In the genomic region with DNA sequence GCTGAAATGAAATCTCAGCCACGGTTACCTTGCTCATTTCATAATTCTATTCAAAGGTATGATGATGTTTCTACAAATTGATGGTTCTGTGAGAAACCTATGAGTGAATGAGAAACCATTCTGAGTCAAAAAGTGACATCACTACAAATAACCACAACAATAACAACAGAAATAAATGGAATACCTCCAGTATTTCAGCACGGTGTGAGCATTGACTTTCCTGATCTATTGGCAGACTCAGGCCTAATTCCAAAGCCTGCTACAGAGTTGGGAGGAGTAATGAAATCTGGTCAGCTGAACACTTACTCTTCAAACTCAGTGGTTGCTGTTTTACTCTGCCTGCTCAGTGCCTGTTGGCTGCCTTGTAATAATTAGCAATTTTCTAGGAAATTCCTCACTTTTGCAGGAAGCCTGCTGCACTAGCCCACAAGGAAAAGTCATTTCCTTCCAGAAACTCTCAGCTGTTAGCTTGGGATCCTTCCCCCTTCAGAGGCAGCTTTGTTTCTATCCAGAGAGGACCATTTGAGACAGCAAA, we compare ENCODE assay signal across 12 cellular contexts. TPM values are rescaled to one million over a fixed set of nuclear protein-coding genes. Genes with fewer than 3 reads are reported as not detected.
DNase-seq lines count a peak whose midpoint lies in the region; ATAC-seq and TF ChIP-seq lines count a peak whose summit lies in the region.
"Had no signal": no experiment of that assay in that cellular context is flagged by ENCODE, and none has a peak within 500 bp of the region (broad histone marks: within the 10 kb centered on the region; RNA-seq: fewer than 3 reads in every experiment).

No MANE protein-coding gene starts in this region.

- no peak for TF ChIP-seq CTCF in astrocyte of the cerebellum (IDR thresholded peaks at IDR 0.05; ENCODE audit: low read depth, low read length, missing control alignments)
- TF ChIP-seq CTCF in heart left ventricle (IDR thresholded peaks at IDR 0.05), result no peak

- no peak for TF ChIP-seq POLR2A in heart left ventricle (IDR thresholded peaks at IDR 0.05)

- 37 to 54% (median 47%) methylated on average over 2 of the region's 2 CpGs for WGBS in heart left ventricle, 4 donors

- DNase-seq in astrocyte of the cerebellum (ENCODE audit: low read depth), result peak; percentile 52
- peak in 2 of 5 donors; percentile 19 to 20 for DNase-seq in heart left ventricle
- DNase-seq: activated naive CD8-positive, alpha-beta T cell treated with anti-CD3 and anti-CD28 coated beads for 36 hours; Caco-2; KG1; NCI-H2171 treated with DMSO at 0.1 percent for 48 hours; retina had no signal

- intact Hi-C loops in heart left ventricle (cut with DNase I), result no loop called here

- in situ Hi-C loops in astrocyte of the cerebellum (cut with HindIII; ENCODE audit: low sequenced_read_pairs), result no loop called here

- no peak overlapping the region for H3K9ac ChIP-seq in skeletal muscle tissue (ENCODE audit: low read depth in 1 of 3, low read length in 3 of 3)

- H3K9me3 ChIP-seq in heart left ventricle (no peaks in the 10 kb centered on the region), skeletal muscle tissue (ENCODE audit: control insufficient read depth in 3 of 3, low read length in 3 of 3) (no peaks in the 10 kb centered on the region)
- H3K9me3 ChIP-seq: Caco-2 had no signal

- H3K4me1 ChIP-seq in heart left ventricle (peaks cover 0 to 22% (median 13%) of the 10 kb centered on the region in 12 donors), skeletal muscle tissue (ENCODE audit: control insufficient read depth in 3 of 3, insufficient read depth in 3 of 3, low read length in 3 of 3) (peaks cover 0 to 3% (median 0%) of the 10 kb centered on the region in 3 donors)
- H3K4me1 ChIP-seq: Caco-2 had no signal

- no peaks in the 10 kb centered on the region for H3K36me3 ChIP-seq in heart left ventricle
- no peaks in the 10 kb centered on the region for H3K36me3 ChIP-seq in skeletal muscle tissue (ENCODE audit: control insufficient read depth in 3 of 3, insufficient read depth in 3 of 3, low read length in 3 of 3)

- H3K27me3 ChIP-seq in heart left ventricle (no peaks in the 10 kb centered on the region), skeletal muscle tissue (ENCODE audit: control insufficient read depth in 3 of 3, insufficient read depth in 3 of 3, low read length in 3 of 3) (no peaks in the 10 kb centered on the region)

- H3K4me3 ChIP-seq in astrocyte of the cerebellum (ENCODE audit: low read depth, low read length), result no peak overlapping the region
- H3K4me3 ChIP-seq in heart left ventricle, result no peak overlapping the region
- no peak overlapping the region for H3K4me3 ChIP-seq in skeletal muscle tissue (ENCODE audit: low read length in 3 of 3)

- ATAC-seq in HG02852 (IDR thresholded peaks at IDR 0.05; ENCODE audit: unreplicated experiment), result peak; percentile 65
- ATAC-seq in heart left ventricle, result peak; percentile 25 to 78 (median 57)
- ATAC-seq in HG02970 (IDR thresholded peaks at IDR 0.05; ENCODE audit: low FRiP score, unreplicated experiment), result no peak
- ATAC-seq in activated CD4-positive, CD25-positive, alpha-beta regulatory T cell treated with anti-CD3 and anti-CD28 coated beads, Interleukin-2, amount 50 U/mL, for 24 hours, result no peak
- ATAC-seq in GM19351 (IDR thresholded peaks at IDR 0.05; ENCODE audit: unreplicated experiment), result no peak

- peak overlapping the region in 4 of 12 donors; percentile 1 to 33 (median 27) for H3K27ac ChIP-seq in heart left ventricle
- H3K27ac ChIP-seq in skeletal muscle tissue (ENCODE audit: low read depth, low read length), result peak overlapping the region; percentile 27

RNA-seq across cellular contexts. Expression of a gene that starts 18.8 kb away (rescaled TPM):
- total RNA-seq in heart left ventricle (100 to 1,000 TPM; 151 to 290 (median 247) TPM), skeletal muscle tissue (34.4 TPM)
- 10 to 100 TPM; 31.2 to 72.4 TPM for polyA plus RNA-seq in heart left ventricle

RNA-seq across cellular contexts. Expression of a gene that starts 33.9 kb away (rescaled TPM):
- total RNA-seq in heart left ventricle (10 to 100 TPM; 13.3 to 36.4 (median 14.8) TPM), skeletal muscle tissue (48.5 TPM)
- 10 to 100 TPM in 1 of 2 donors, 1 to 10 TPM in 1; 3.1 to 19.0 TPM for polyA plus RNA-seq in heart left ventricle

Comparison
In these comparisons a context has a peak if more than half of its experiments do, and no peak if none do; other contexts are left out.
1. ATAC-seq: peak in HG02852 (single experiment) and heart left ventricle (4 of 4); none in HG02970 (single experiment), activated CD4-positive, CD25-positive, alpha-beta regulatory T cell treated with anti-CD3 and anti-CD28 coated beads, Interleukin-2, amount 50 U/mL, for 24 hours (0 of 2) and GM19351 (single experiment).